Comparison of ENCODE assay signal across 18 cellular contexts in the genomic region with DNA sequence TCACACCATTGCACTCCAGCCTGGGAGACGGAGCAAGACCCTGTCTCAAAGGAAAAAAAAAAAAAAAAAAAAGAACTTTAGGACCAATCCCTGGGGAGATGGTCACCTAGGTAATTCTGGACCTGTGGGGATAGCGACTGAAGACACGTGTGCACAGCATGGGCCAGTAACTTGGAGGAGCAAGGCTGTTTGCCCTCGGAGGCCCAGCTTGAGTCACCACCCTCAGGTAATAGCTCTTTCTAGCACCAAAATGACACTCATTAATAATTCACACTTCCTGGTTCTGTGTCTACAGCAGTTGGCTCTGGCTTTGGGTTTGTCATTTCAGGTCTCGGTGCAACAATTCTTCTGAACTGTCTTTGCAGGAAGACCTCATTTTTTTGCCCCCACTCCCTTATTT. TPM values are rescaled to one million over a fixed set of nuclear protein-coding genes. Genes with fewer than 3 reads are reported as not detected.
DNase-seq lines count a peak whose midpoint lies in the region; ATAC-seq and TF ChIP-seq lines count a peak whose summit lies in the region.
"Had no signal": no experiment of that assay in that cellular context is flagged by ENCODE, and none has a peak within 500 bp of the region (broad histone marks: within the 10 kb centered on the region; RNA-seq: fewer than 3 reads in every experiment).

No MANE protein-coding gene starts in this region.

- no peaks in the 10 kb centered on the region for H3K27me3 ChIP-seq in lower lobe of right lung (ENCODE audit: low read depth)
- H3K27me3 ChIP-seq: heart right ventricle, stomach had no signal

- H3K36me3 ChIP-seq in lower lobe of right lung, result no peaks in the 10 kb centered on the region
- H3K36me3 ChIP-seq: heart right ventricle, stomach had no signal

- TF ChIP-seq CTCF in lower lobe of right lung (IDR thresholded peaks at IDR 0.05), result no peak

- ATAC-seq in lower lobe of right lung (peak; percentile 19 to 46), GM21825 (IDR thresholded peaks at IDR 0.05; ENCODE audit: unreplicated experiment) (no peak)
- ATAC-seq: activated CD8-positive, alpha-beta T cell treated with anti-CD3 and anti-CD28 coated beads, Interleukin-2, amount 10 ng/mL, durations not matched to agents 7 days and 5 days; GM12878; heart right ventricle; naive thymus-derived CD4-positive, alpha-beta T cell had no signal

- intact Hi-C loops in lower lobe of right lung (cut with DNase I), result no loop called here

- DNase-seq in COR-L47 (lab: John Stamatoyannopoulos, UW) (peak; percentile 78), Caki2 (ENCODE audit: low read depth) (peak; percentile 66), SW480 (ENCODE audit: low spot score) (peak; percentile 13), lower lobe of right lung (no peak), NAMALWA (ENCODE audit: low spot score) (no peak), T-helper 2 cell (no peak), 8988T (no peak)
- DNase-seq: activated CD8-positive, alpha-beta T cell treated with anti-CD3 and anti-CD28 coated beads, Interleukin-2, amount 10 ng/mL, durations not matched to agents 7 days and 5 days; heart right ventricle; immature natural killer cell; mammary epithelial cell; NCI-H526; SIG-M5; stimulated activated CD4-positive, alpha-beta T cell treated with anti-CD3 and anti-CD28 coated beads, Interleukin-4, amount 100 ng/mL, for 1 hour; stomach had no signal

- peak overlapping the region; percentile 98 for H3K27ac ChIP-seq in lower lobe of right lung
- H3K27ac ChIP-seq: heart right ventricle, stomach had no signal

- in situ Hi-C loops in Caki2 (cut with HindIII; ENCODE audit: low pct_unique_long_range_greater_than_20kb, low sequenced_read_pairs), result no loop called here

- H3K4me1 ChIP-seq in lower lobe of right lung, result peaks cover 26% of the 10 kb centered on the region

- no peaks in the 10 kb centered on the region for H3K9me3 ChIP-seq in lower lobe of right lung
- H3K9me3 ChIP-seq: heart right ventricle, stomach had no signal

- H3K4me3 ChIP-seq in lower lobe of right lung, result no peak overlapping the region
- H3K4me3 ChIP-seq: GM12878, heart right ventricle, stomach had no signal

RNA-seq across cellular contexts. Expression of gene ATP11A, which starts 4.0 kb away (rescaled TPM):
- total RNA-seq in Caki2 (2014; rRNA removed; shearing (Covaris generic); ENCODE audit: low replicate concordance), result 1.2 and 3.5 TPM in 2 replicates
- 281 TPM for total RNA-seq in lower lobe of right lung

Comparison
In these comparisons a context has a peak if more than half of its experiments do, and no peak if none do; other contexts are left out.
1. DNase-seq: peak in COR-L47 (single experiment), Caki2 (single experiment) and SW480 (single experiment); none in lower lobe of right lung (single experiment), NAMALWA (single experiment), T-helper 2 cell (0 of 5) and 8988T (single experiment).
2. RNA of gene ATP11A, which starts 4.0 kb away (total RNA-seq): 281 TPM in lower lobe of right lung (single experiment); 1.2 to 3.5 TPM in Caki2; every median in the first group is over 10 times any median in the second.